In genomic region chr12:30806989-30807694, GRCh38 we compare ENCODE assay signal across 7 cellular contexts. TPM values are rescaled to one million over a fixed set of nuclear protein-coding genes. Genes with fewer than 3 reads are reported as not detected.
DNase-seq lines count a peak whose midpoint lies in the region; ATAC-seq, FAIRE-seq and TF ChIP-seq lines count a peak whose summit lies in the region.

No MANE protein-coding gene starts in this region.

- intact Hi-C loops in endothelial cell of umbilical vein (cut with micrococcal nuclease) (loop anchor here (1.0 to 5.0 kb wide), 8 partner anchors 53 to 1288 kb away; partner anchors contain the start of genes CAPRIN2, IPO8 and TMTC1), mucosa of descending colon (cut with DNase I, micrococcal nuclease) (no loop called here)

- peak; percentile 87 for DNase-seq in G401 (ENCODE audit: low spot score)
- peak; percentile 83 for DNase-seq in GM23248
- peak; percentile 36 for DNase-seq in NCI-H1417 treated with DMSO at 0.1 percent for 48 hours (lab: John Stamatoyannopoulos, UW)
- peak; percentile 78 for DNase-seq in endothelial cell of umbilical vein (ENCODE audit: low read depth, low spot score)
- peak in 1 of 3 donors; percentile 49 for DNase-seq in mucosa of descending colon

- no peaks in the 10 kb centered on the region for H3K79me2 ChIP-seq in GM23248 (ENCODE audit: insufficient read depth)
- H3K79me2 ChIP-seq in endothelial cell of umbilical vein (ENCODE audit: control insufficient read depth, insufficient read depth, low read length): no peaks in the 10 kb centered on the region

- WGBS in GM23248 (ENCODE audit: low coverage in 1 of 2, low lambda C conversion rate in 2 of 2, missing lambda C conversion rate in 2 of 2), 2 experiments: 72 to 73% methylated on average over 7 of the region's 7 CpGs

- CTCF ChIA-PET in endothelial cell of umbilical vein (lab: Charles Lee): interaction anchor here (1.0 to 4.0 kb wide), 10 partner anchors 11 to 1287 kb away, joined by 3 to 26 read pairs (median 6); partner anchors contain the start of genes CAPRIN2 and IPO8

- no peaks in the 10 kb centered on the region for H3K9me2 ChIP-seq in GM23248 (ENCODE audit: insufficient read depth)

- H3K4me1 ChIP-seq in GM23248 (ENCODE audit: insufficient read depth) (peaks cover 3% of the 10 kb centered on the region; the same call in 1 of the 2 replicates), endothelial cell of umbilical vein (ENCODE audit: control insufficient read depth, extremely low read depth, insufficient read depth, low read length) (no peaks in the 10 kb centered on the region), mucosa of descending colon (ENCODE audit: low read depth) (no peaks in the 10 kb centered on the region)

- H3K9ac ChIP-seq in GM23248: 0 out of 2 replicates have a peak overlapping the region, but pooled peaks have one; percentile 16
- no peak overlapping the region for H3K9ac ChIP-seq in endothelial cell of umbilical vein (replicated peaks; ENCODE audit: extremely low read depth, insufficient read depth, low read length)

- H3K36me3 ChIP-seq in GM23248 (ENCODE audit: low read depth): no peaks in the 10 kb centered on the region
- no peaks in the 10 kb centered on the region for H3K36me3 ChIP-seq in endothelial cell of umbilical vein (ENCODE audit: control insufficient read depth in 2 of 2, extremely low read depth in 1 of 2, insufficient read depth in 2 of 2, low read length in 2 of 2)
- no peaks in the 10 kb centered on the region for H3K36me3 ChIP-seq in mucosa of descending colon (ENCODE audit: low read depth)

- dilution Hi-C loops in endothelial cell of umbilical vein (cut with MboI; ENCODE audit: extremely low pct_ligation_motif_present, low sequenced_read_pairs): no loop called here

- H3K4me3 ChIP-seq in GM23248: no peak overlapping the region
- no peak overlapping the region for H3K4me3 ChIP-seq in endothelial cell of umbilical vein (replicated peaks in 1 of 3; ENCODE audit: insufficient read depth in 1 of 3, low read depth in 1 of 3, low read length in 3 of 3)
- H3K4me3 ChIP-seq in mucosa of descending colon: no peak overlapping the region

- peak; percentile 83 for FAIRE-seq in endothelial cell of umbilical vein (lab: Jason Lieb, UNC)

- ATAC-seq in SK-N-SH treated with all-trans-retinoic acid at 6 μM for 48 hours (peak; percentile 96), mucosa of descending colon (peak; percentile 63), GM19023 (IDR thresholded peaks at IDR 0.05; ENCODE audit: unreplicated experiment) (no peak)

- no TSS peak for BruUV-seq in endothelial cell of umbilical vein (replicated peaks; lab: Mats Ljungman, UMichigan)

- POLR2A ChIA-PET in endothelial cell of umbilical vein (lab: Charles Lee): no interaction called here

- no peaks in the 10 kb centered on the region for H3K27me3 ChIP-seq in GM23248 (replicated peaks; ENCODE audit: insufficient read depth)
- H3K27me3 ChIP-seq in endothelial cell of umbilical vein (ENCODE audit: control insufficient read depth in 2 of 2, insufficient read depth in 2 of 2, low read length in 2 of 2): no peaks in the 10 kb centered on the region

- H3K27ac ChIP-seq in GM23248 (no peak overlapping the region), endothelial cell of umbilical vein (ENCODE audit: insufficient read depth, low read depth, low read length) (no peak overlapping the region)

- H3K9me3 ChIP-seq in GM23248 (ENCODE audit: low read depth) (no peaks in the 10 kb centered on the region), endothelial cell of umbilical vein (replicated peaks; ENCODE audit: control insufficient read depth, insufficient read depth, low read length) (no peaks in the 10 kb centered on the region), mucosa of descending colon (no peaks in the 10 kb centered on the region)

- H2AFZ ChIP-seq in GM23248 (peak overlapping the region; percentile 61), endothelial cell of umbilical vein (ENCODE audit: low read depth, low read length) (peak overlapping the region; percentile 92)

- H3K9me1 ChIP-seq in endothelial cell of umbilical vein (replicated peaks; ENCODE audit: control insufficient read depth, extremely low read depth, insufficient read depth, low read length): no peaks in the 10 kb centered on the region

- H3F3A ChIP-seq in GM23248 (ENCODE audit: insufficient read depth): no peaks in the 10 kb centered on the region

- no peaks in the 10 kb centered on the region for H4K20me1 ChIP-seq in GM23248 (ENCODE audit: insufficient read depth)
- H4K20me1 ChIP-seq in endothelial cell of umbilical vein (replicated peaks; ENCODE audit: control insufficient read depth, extremely low read depth, insufficient read depth, low read length): no peaks in the 10 kb centered on the region

- in situ Hi-C loops in G401 (cut with HindIII; ENCODE audit: low sequenced_read_pairs) (no loop called here), GM23248 (cut with MboI) (loop anchor here (25.0 kb wide), 2 partner anchors 1020 to 1270 kb away; partner anchors contain the start of gene TMTC1)

- TF ChIP-seq CTCF in endothelial cell of umbilical vein (IDR thresholded peaks at IDR 0.05; ENCODE audit: extremely low read depth in 1 of 2, insufficient read depth in 1 of 2, low read depth in 1 of 2, low read length in 2 of 2) (peak; percentile 54), mucosa of descending colon (IDR thresholded peaks at IDR 0.05) (peak; percentile 56)

- TF ChIP-seq POLR2A in endothelial cell of umbilical vein (IDR thresholded peaks at IDR 0.05; ENCODE audit: low read depth, low read length): no peak

- no peak overlapping the region for H3K4me2 ChIP-seq in GM23248 (ENCODE audit: unreplicated experiment)
- no peak overlapping the region for H3K4me2 ChIP-seq in endothelial cell of umbilical vein (ENCODE audit: insufficient read depth, low read length)

TF ChIP-seq in SK-N-SH treated with all-trans-retinoic acid at 6 μM for 48 hours, 23 proteins besides CTCF, POLR2A, EP300 and RAD21 (continues in another document):
- TF ChIP-seq ARNTL (CRISPR knock-in tag; IDR thresholded peaks at IDR 0.05; ENCODE audit: borderline replicate concordance, low read depth): no peak
- TF ChIP-seq OSR1 (CRISPR knock-in tag; IDR thresholded peaks at IDR 0.05): no peak
- no peak for TF ChIP-seq POU6F1 (CRISPR knock-in tag; IDR thresholded peaks at IDR 0.05; ENCODE audit: borderline replicate concordance, low read depth)
- no peak for TF ChIP-seq PPARA (CRISPR knock-in tag; IDR thresholded peaks at IDR 0.05; ENCODE audit: borderline replicate concordance)
- no peak for TF ChIP-seq ISL1 (CRISPR knock-in tag; IDR thresholded peaks at IDR 0.05)
- no peak for TF ChIP-seq GLIS3 (CRISPR knock-in tag; IDR thresholded peaks at IDR 0.05)
- TF ChIP-seq ZC3H10 (CRISPR knock-in tag; IDR thresholded peaks at IDR 0.05): no peak
- TF ChIP-seq SNAI2 (CRISPR knock-in tag; IDR thresholded peaks at IDR 0.05): no peak

TF ChIP-seq in endothelial cell of umbilical vein, 7 proteins besides CTCF, POLR2A, EP300 and RAD21:
- TF ChIP-seq EZH2 (IDR thresholded peaks at IDR 0.05; ENCODE audit: borderline replicate concordance, low read depth, low read length, severe bottlenecking) (no peak), MYC (IDR thresholded peaks at IDR 0.05; ENCODE audit: low read depth, low read length) (no peak), JUN (IDR thresholded peaks at IDR 0.05; ENCODE audit: borderline replicate concordance, insufficient read depth, insufficient read length, low read depth) (no peak), FOS (IDR thresholded peaks at IDR 0.05; ENCODE audit: borderline replicate concordance, insufficient read depth, low read length) (no peak), MAX (IDR thresholded peaks at IDR 0.05; ENCODE audit: insufficient read depth, insufficient read length) (no peak), POLR2AphosphoS5 (IDR thresholded peaks at IDR 0.05; ENCODE audit: insufficient read depth, low read depth, low read length) (no peak), GATA2 (IDR thresholded peaks at IDR 0.05; ENCODE audit: insufficient read depth, insufficient read length, low read depth, low read length) (no peak)

RNA-seq across cellular contexts. Expression of gene CAPRIN2, which starts 52.4 kb away (rescaled TPM):
- total RNA-seq in G401 (2014; rRNA removed; shearing (Covaris generic)): 13.5 and 18.0 TPM in 2 replicates
- 24.7 and 33.0 TPM in 2 replicates for total RNA-seq in GM23248 (2014; rRNA removed; shearing (Covaris generic))
- 19.3 and 20.1 TPM in 2 replicates for polyA plus RNA-seq in GM23248 (2016; fragmentation: Nextera tagmentation; extraction: Ambion mirVana)
- 25.0 and 29.9 TPM in 2 replicates for total RNA-seq in endothelial cell of umbilical vein
- polyA plus RNA-seq in endothelial cell of umbilical vein: 11.3 and 13.5 TPM in 2 replicates
- polyA plus RNA-seq in endothelial cell of umbilical vein (2011; cell fraction: cytosol; rRNA removed): 8.0 and 9.2 TPM in 2 replicates
- polyA plus RNA-seq in endothelial cell of umbilical vein (2011; cell fraction: nucleus; rRNA removed): 95.4 and 104 TPM in 2 replicates
- 24.2 and 25.2 TPM in 2 replicates for polyA plus RNA-seq in endothelial cell of umbilical vein (2012)
- 13.4 and 19.5 TPM in 2 replicates for polyA minus RNA-seq in endothelial cell of umbilical vein
- 7.1 TPM for polyA minus RNA-seq in endothelial cell of umbilical vein (2011; cell fraction: cytosol; rRNA and poly(A)+ RNA removed)
- 31.7 and 44.6 TPM in 2 replicates for polyA minus RNA-seq in endothelial cell of umbilical vein (2011; cell fraction: nucleus; rRNA and poly(A)+ RNA removed)
- 10 to 100 TPM in 2 of 3 donors, 1 to 10 TPM in 1; 7.3 to 21.4 (median 15.2) TPM for total RNA-seq in mucosa of descending colon
